8 cellular contexts compared by ENCODE assay signal in the genomic region with DNA sequence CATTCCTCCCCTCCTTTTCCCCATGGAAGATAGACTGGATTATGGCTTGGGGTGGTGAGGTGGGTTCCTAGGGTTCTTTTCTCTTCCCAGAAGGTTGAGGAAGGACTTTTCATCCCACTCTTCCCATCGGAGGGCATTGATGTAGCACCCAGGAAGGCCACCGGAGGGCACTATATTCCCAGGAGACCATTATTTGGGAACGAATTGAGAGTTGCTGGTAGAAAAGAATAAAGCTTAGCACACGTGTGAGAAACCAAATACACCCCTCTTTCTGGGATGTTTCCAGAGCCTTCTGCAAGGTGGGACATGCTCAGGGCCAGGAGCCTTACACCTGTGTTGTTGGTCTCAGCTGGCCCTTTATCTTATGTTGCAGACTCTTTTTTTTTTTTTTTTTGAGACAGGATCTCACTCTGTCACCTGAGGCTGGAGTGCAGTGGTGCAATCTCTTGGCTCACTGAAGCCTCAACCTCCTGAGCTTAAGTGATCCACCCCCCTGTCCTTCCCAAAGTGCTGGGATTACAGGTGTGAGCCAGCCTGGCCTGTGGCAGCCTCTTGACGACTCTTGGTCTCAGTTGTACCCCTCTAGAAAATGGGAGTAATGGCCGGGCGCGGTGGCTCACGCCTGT. TPM values are rescaled to one million over a fixed set of nuclear protein-coding genes. Genes with fewer than 3 reads are reported as not detected.
DNase-seq lines count a peak whose midpoint lies in the region; ATAC-seq and TF ChIP-seq lines count a peak whose summit lies in the region.

No MANE protein-coding gene starts in this region.

- no peak overlapping the region for H3K4me3 ChIP-seq in ACC112 (ENCODE audit: low read depth, low read length)
- no peak overlapping the region for H3K4me3 ChIP-seq in WERI-Rb-1 (ENCODE audit: low read depth, low read length)

- H3K27me3 ChIP-seq in ACC112 (ENCODE audit: insufficient read depth, low read length) (no peaks in the 10 kb centered on the region), WERI-Rb-1 (ENCODE audit: insufficient read depth, low read depth, severe bottlenecking) (no peaks in the 10 kb centered on the region), foreskin keratinocyte (no peaks in the 10 kb centered on the region)

- TF ChIP-seq CTCF in WERI-Rb-1 (IDR thresholded peaks at IDR 0.05; ENCODE audit: low read depth, low read length): peak; percentile 83
- TF ChIP-seq CTCF in foreskin keratinocyte (conservative IDR thresholded peaks at IDR 0.05): peak; percentile 92

- peak; percentile 42 for ATAC-seq in foreskin keratinocyte
- no peak for ATAC-seq in GM21717 (IDR thresholded peaks at IDR 0.05; ENCODE audit: unreplicated experiment)
- ATAC-seq in HG02870 (IDR thresholded peaks at IDR 0.05; ENCODE audit: unreplicated experiment): no peak

- no peaks in the 10 kb centered on the region for H3K9me3 ChIP-seq in WERI-Rb-1 (ENCODE audit: severe bottlenecking)

- H3K27ac ChIP-seq in ACC112 (ENCODE audit: low read depth, low read length) (no peak overlapping the region), WERI-Rb-1 (no peak overlapping the region), foreskin keratinocyte (no peak overlapping the region)

- H3K4me1 ChIP-seq in ACC112 (ENCODE audit: control insufficient read depth, insufficient read depth, low read length, unreplicated experiment) (peaks cover 6% of the 10 kb centered on the region), foreskin keratinocyte (no peaks in the 10 kb centered on the region)

- H2AFZ ChIP-seq in ACC112 (ENCODE audit: low read length, unreplicated experiment): peak overlapping the region; percentile 43

- DNase-seq in GM04504 (ENCODE audit: low read depth): peak; percentile 44
- DNase-seq in NCI-H1694 treated with DMSO at 0.1 percent for 48 hours (lab: John Stamatoyannopoulos, UW): peak; percentile 18
- DNase-seq in WERI-Rb-1: peak; percentile 74
- DNase-seq in foreskin keratinocyte: peak; percentile 36 to 56
- peak; percentile 6 for DNase-seq in non-pigmented ciliary epithelial cell (ENCODE audit: low read depth)

- H3K36me3 ChIP-seq in ACC112 (ENCODE audit: insufficient read depth, low read length) (no peaks in the 10 kb centered on the region), WERI-Rb-1 (no peaks in the 10 kb centered on the region)

- no peaks in the 10 kb centered on the region for H3K79me2 ChIP-seq in ACC112 (ENCODE audit: control insufficient read depth, insufficient read depth, low read length, unreplicated experiment)

RNA-seq across cellular contexts. Expression of gene CDC25A, which starts 6.3 kb away (rescaled TPM):
- total RNA-seq in foreskin keratinocyte: 21.7 and 29.0 TPM in 2 replicates
- polyA plus RNA-seq in foreskin keratinocyte: 8.2 and 12.3 TPM in 2 replicates

RNA-seq across cellular contexts. Expression of gene CAMP, which starts 28.7 kb away (rescaled TPM):
- total RNA-seq in foreskin keratinocyte: 0.27 TPM in 1 of 2 replicates, not detected in the other
- polyA plus RNA-seq in foreskin keratinocyte: 0.38 TPM in 1 of 2 replicates, not detected in the other

RNA-seq across cellular contexts. Expression of gene ZNF589, which starts 46.3 kb away (rescaled TPM):
- 10.0 and 10.5 TPM in 2 replicates for total RNA-seq in foreskin keratinocyte
- 6.2 and 6.4 TPM in 2 replicates for polyA plus RNA-seq in foreskin keratinocyte

Comparison
In these comparisons a context has a peak if more than half of its experiments do, and no peak if none do; other contexts are left out.
1. DNase-seq: peak in every context shown above with its lines; median percentile 74 in WERI-Rb-1; 46 in foreskin keratinocyte; 44 in GM04504; 18 in NCI-H1694 treated with DMSO at 0.1 percent for 48 hours; 6 in non-pigmented ciliary epithelial cell.